ENCODE assay signal across 15 cellular contexts in genomic region chr15:60704717-60705116, GRCh38.
A peak's percentile ranks its signal among the peaks of the same experiment; 100 is the strongest.
DNase-seq lines count a peak whose midpoint lies in the region; ATAC-seq and TF ChIP-seq lines count a peak whose summit lies in the region.
"Had no signal": no experiment of that assay in that cellular context is flagged by ENCODE, and none has a peak within 500 bp of the region (broad histone marks: within the 10 kb centered on the region; RNA-seq: fewer than 3 reads in every experiment).

No MANE protein-coding gene starts in this region.

- no peak overlapping the region for H2AK9ac ChIP-seq in IMR-90 (replicated peaks; ENCODE audit: low read depth, low read length, poor library complexity)

- no peak overlapping the region for H3K4me2 ChIP-seq in IMR-90 (ENCODE audit: low read depth, low read length)
- H3K4me2 ChIP-seq: PC-9 had no signal

- peaks cover 46% of the 10 kb centered on the region for H3K4me1 Mint-ChIP-seq in activated naive CD4-positive, alpha-beta T cell treated with anti-CD3 and anti-CD28 coated beads for 36 hours (ENCODE audit: low read depth)
- H3K4me1 Mint-ChIP-seq in activated CD4-positive, alpha-beta memory T cell treated with anti-CD3 and anti-CD28 coated beads, Interleukin-2, amount 10 ng/mL, durations not matched to agents 7 days and 5 days = peaks cover 58% of the 10 kb centered on the region
- peaks cover 19 to 20% of the 10 kb centered on the region in 2 donors for H3K4me1 Mint-ChIP-seq in effector memory CD8-positive, alpha-beta T cell (ENCODE audit: low read depth in 2 of 2)
- H3K4me1 Mint-ChIP-seq: B cell had no signal

- H2BK120ac ChIP-seq in IMR-90 (ENCODE audit: low read depth, low read length) = no peak overlapping the region

- peaks cover 10% of the 10 kb centered on the region for H3K9me1 ChIP-seq in IMR-90 (ENCODE audit: insufficient read depth, low read length)

- H2BK15ac ChIP-seq in IMR-90 (ENCODE audit: low read depth, low read length) = no peak overlapping the region

- no peak overlapping the region for H4K5ac ChIP-seq in IMR-90 (ENCODE audit: low read depth, low read length)

- no peaks in the 10 kb centered on the region for H3K9me3 Mint-ChIP-seq in activated naive CD4-positive, alpha-beta T cell treated with anti-CD3 and anti-CD28 coated beads for 36 hours
- no peaks in the 10 kb centered on the region for H3K9me3 Mint-ChIP-seq in activated CD4-positive, alpha-beta memory T cell treated with anti-CD3 and anti-CD28 coated beads, Interleukin-2, amount 10 ng/mL, durations not matched to agents 7 days and 5 days
- peaks cover 0 to 6% of the 10 kb centered on the region in 2 donors for H3K9me3 Mint-ChIP-seq in effector memory CD8-positive, alpha-beta T cell

- TF ChIP-seq RAD21 in IMR-90 (IDR thresholded peaks at IDR 0.05; ENCODE audit: low read length) = no peak

- no peaks in the 10 kb centered on the region for H3K27me3 ChIP-seq in IMR-90 (ENCODE audit: control insufficient read depth, insufficient read depth, low read length)

- no peak overlapping the region for H2BK20ac ChIP-seq in IMR-90 (ENCODE audit: low read depth, low read length)

- WGBS in IMR-90 (ENCODE audit: extremely low coverage in 2 of 2, insufficient read length in 1 of 2), 2 experiments = no CpG with 5 or more reads among the region's 10 CpGs

- POLR2A ChIA-PET in IMR-90 (lab: Charles Lee; ENCODE audit: unreplicated experiment) = no interaction called here
- POLR2A ChIA-PET in activated CD4-positive, alpha-beta memory T cell treated with anti-CD3 and anti-CD28 coated beads, Interleukin-2, amount 10 ng/mL, durations not matched to agents 7 days and 5 days (lab: Charles Lee) = interaction anchor here (0.9 to 6.3 kb wide), 7 partner anchors 9 to 115 kb away, joined by 3 to 40 read pairs (median 6); no protein-coding TSS in a partner anchor

- DNase-seq in activated naive CD4-positive, alpha-beta T cell treated with anti-CD3 and anti-CD28 coated beads for 36 hours = no peak
- no peak for DNase-seq in activated naive CD4-positive, alpha-beta T cell (lab: John Stamatoyannopoulos, UW)
- DNase-seq in IMR-90 (no peak), iPS-NIHi11 (ENCODE audit: low spot score) (no peak), NCI-H510A treated with DMSO at 0.1 percent for 48 hours (lab: John Stamatoyannopoulos, UW) (no peak)
- no peak for DNase-seq in activated CD4-positive, alpha-beta memory T cell treated with anti-CD3 and anti-CD28 coated beads, Interleukin-2, amount 10 ng/mL, durations not matched to agents 7 days and 5 days
- DNase-seq in effector memory CD8-positive, alpha-beta T cell = no peak
- DNase-seq: CD4-positive, CD25-positive, alpha-beta regulatory T cell; DMS79 treated with DMSO at 0.1 percent for 48 hours; H9; NCI-H1092; NCI-H146; NCI-H524; PC-9 had no signal

- no peaks in the 10 kb centered on the region for H4K20me1 ChIP-seq in IMR-90 (ENCODE audit: insufficient read depth, low read length)

- no peak overlapping the region for H4K91ac ChIP-seq in IMR-90 (ENCODE audit: insufficient read depth, low read depth, low read length)

- CTCF ChIA-PET in activated naive CD4-positive, alpha-beta T cell treated with anti-CD3 and anti-CD28 coated beads for 36 hours (lab: Charles Lee) = interaction anchor here (1.0 to 1.2 kb wide), 2 partner anchors 91 to 94 kb away, joined by 3 to 4 read pairs; no protein-coding TSS in a partner anchor
- CTCF ChIA-PET in IMR-90 (lab: Yijun Ruan, JAX) = no interaction called here
- CTCF ChIA-PET in activated CD4-positive, alpha-beta memory T cell treated with anti-CD3 and anti-CD28 coated beads, Interleukin-2, amount 10 ng/mL, durations not matched to agents 7 days and 5 days (lab: Charles Lee) = interaction anchor here (0.9 to 1.3 kb wide), 3 partner anchors 14 to 83 kb away, joined by 3 to 4 read pairs (median 3); no protein-coding TSS in a partner anchor

- H3K56ac ChIP-seq in IMR-90 (ENCODE audit: extremely low read depth, insufficient read depth, low read length) = no peak overlapping the region

- peak overlapping the region; percentile 32 for H3K4me3 Mint-ChIP-seq in activated naive CD4-positive, alpha-beta T cell treated with anti-CD3 and anti-CD28 coated beads for 36 hours
- H3K4me3 Mint-ChIP-seq in activated CD4-positive, alpha-beta memory T cell treated with anti-CD3 and anti-CD28 coated beads, Interleukin-2, amount 10 ng/mL, durations not matched to agents 7 days and 5 days = peak overlapping the region; percentile 47
- peak overlapping the region; percentile 49 to 54 for H3K4me3 Mint-ChIP-seq in effector memory CD8-positive, alpha-beta T cell
- H3K4me3 Mint-ChIP-seq: B cell; CD4-positive, CD25-positive, alpha-beta regulatory T cell; H9 had no signal

- no peak overlapping the region for H2BK5ac ChIP-seq in IMR-90 (ENCODE audit: low read depth, low read length, poor library complexity, severe bottlenecking)

- H3K36me3 ChIP-seq in IMR-90 (ENCODE audit: control insufficient read depth, insufficient read depth, low read length) = no peaks in the 10 kb centered on the region

- peaks cover 1% of the 10 kb centered on the region for H3K36me3 Mint-ChIP-seq in activated naive CD4-positive, alpha-beta T cell treated with anti-CD3 and anti-CD28 coated beads for 36 hours (ENCODE audit: low read depth)
- no peaks in the 10 kb centered on the region for H3K36me3 Mint-ChIP-seq in activated CD4-positive, alpha-beta memory T cell treated with anti-CD3 and anti-CD28 coated beads, Interleukin-2, amount 10 ng/mL, durations not matched to agents 7 days and 5 days (ENCODE audit: low read depth)
- H3K36me3 Mint-ChIP-seq in effector memory CD8-positive, alpha-beta T cell (ENCODE audit: insufficient read depth) = no peaks in the 10 kb centered on the region
- H3K36me3 Mint-ChIP-seq: CD4-positive, CD25-positive, alpha-beta regulatory T cell had no signal

- no peak overlapping the region for H3K9ac ChIP-seq in IMR-90 (ENCODE audit: low read depth, low read length)

- no peak overlapping the region for H3K4me3 ChIP-seq in IMR-90 (ENCODE audit: insufficient read depth, low read depth, low read length)
- H3K4me3 ChIP-seq: PC-9 had no signal

- no peak overlapping the region for H3K23ac ChIP-seq in IMR-90 (ENCODE audit: low read depth, low read length)

- no TSS peak for BruUV-seq in IMR-90 (replicated peaks; lab: Mats Ljungman, UMichigan)

- H2AFZ ChIP-seq in IMR-90 (replicated peaks; ENCODE audit: low read length, poor library complexity) = no peak overlapping the region
- H2AFZ ChIP-seq: PC-9 had no signal

- H3K14ac ChIP-seq in IMR-90 (replicated peaks; ENCODE audit: low read depth, low read length) = no peak overlapping the region

- in situ Hi-C loops in IMR-90 (cut with MboI; ENCODE audit: low sequenced_read_pairs) = no loop called here

- no peak overlapping the region for H3K27ac ChIP-seq in IMR-90 (ENCODE audit: insufficient read depth, low read length)
- H3K27ac ChIP-seq: PC-9 had no signal

- no peak for TF ChIP-seq POLR2A in IMR-90 (IDR thresholded peaks at IDR 0.05; ENCODE audit: low read depth, low read length)

- intact Hi-C loops in activated naive CD4-positive, alpha-beta T cell treated with anti-CD3 and anti-CD28 coated beads for 36 hours (cut with micrococcal nuclease) = no loop called here
- intact Hi-C loops in IMR-90 (cut with micrococcal nuclease) = loop anchor here (5.0 kb wide), 1 partner anchor 348 kb away; no protein-coding TSS in a partner anchor

- no peak overlapping the region for H3K18ac ChIP-seq in IMR-90 (ENCODE audit: low read depth, low read length)

- no peak for ATAC-seq in IMR-90 (ENCODE audit: low read depth)
- ATAC-seq in effector memory CD8-positive, alpha-beta T cell (replicated peaks) = peak; percentile 24

- H3K4me1 ChIP-seq in IMR-90 (ENCODE audit: control insufficient read depth, insufficient read depth, low read length) = peaks cover 10% of the 10 kb centered on the region

- peak overlapping the region; percentile 13; the same call in 1 of the 2 replicates for H2AK5ac ChIP-seq in IMR-90 (ENCODE audit: low read depth, low read length)

- no peaks in the 10 kb centered on the region for H3K9me3 ChIP-seq in IMR-90 (ENCODE audit: control insufficient read depth, insufficient read depth, low read length)

- no peak overlapping the region for H4K8ac ChIP-seq in IMR-90 (ENCODE audit: low read depth in 2 of 2, low read length in 2 of 2)

- dilution Hi-C loops in IMR-90 (cut with HindIII; ENCODE audit: low sequenced_read_pairs, unreplicated experiment) = no loop called here

- no peak overlapping the region for H3K4ac ChIP-seq in IMR-90 (ENCODE audit: low read depth, low read length)

- no peaks in the 10 kb centered on the region for H3K79me1 ChIP-seq in IMR-90 (ENCODE audit: low read depth in 1 of 2, low read length in 2 of 2)

- no peaks in the 10 kb centered on the region for H3K27me3 Mint-ChIP-seq in activated naive CD4-positive, alpha-beta T cell treated with anti-CD3 and anti-CD28 coated beads for 36 hours (ENCODE audit: low read depth)
- H3K27me3 Mint-ChIP-seq in activated CD4-positive, alpha-beta memory T cell treated with anti-CD3 and anti-CD28 coated beads, Interleukin-2, amount 10 ng/mL, durations not matched to agents 7 days and 5 days = peaks cover 2% of the 10 kb centered on the region
- H3K27me3 Mint-ChIP-seq in effector memory CD8-positive, alpha-beta T cell = no peaks in the 10 kb centered on the region
- H3K27me3 Mint-ChIP-seq: CD4-positive, CD25-positive, alpha-beta regulatory T cell had no signal

- peak overlapping the region; percentile 20 for H3K27ac Mint-ChIP-seq in activated naive CD4-positive, alpha-beta T cell treated with anti-CD3 and anti-CD28 coated beads for 36 hours
- H3K27ac Mint-ChIP-seq in activated CD4-positive, alpha-beta memory T cell treated with anti-CD3 and anti-CD28 coated beads, Interleukin-2, amount 10 ng/mL, durations not matched to agents 7 days and 5 days = peak overlapping the region; percentile 67
- peak overlapping the region in 1 of 2 donors; percentile 81 for H3K27ac Mint-ChIP-seq in effector memory CD8-positive, alpha-beta T cell
- H3K27ac Mint-ChIP-seq: B cell, H9 had no signal

- no peak for TF ChIP-seq CTCF in IMR-90 (conservative IDR thresholded peaks at IDR 0.05; ENCODE audit: low read depth, low read length)

TF ChIP-seq in IMR-90, 13 proteins besides CTCF, POLR2A, EP300 and RAD21 (continues in another document):
- TF ChIP-seq CHD1 (IDR thresholded peaks at IDR 0.05; ENCODE audit: low read depth, low read length) (no peak), MAZ (IDR thresholded peaks at IDR 0.05; ENCODE audit: borderline replicate concordance, low read depth, low read length) (no peak), NFE2L2 (IDR thresholded peaks at IDR 0.05; ENCODE audit: low read depth, low read length) (no peak), USF2 (IDR thresholded peaks at IDR 0.05; ENCODE audit: low read depth, low read length) (no peak), MAFK (IDR thresholded peaks at IDR 0.05; ENCODE audit: low read depth, low read length) (no peak), BHLHE40 (IDR thresholded peaks at IDR 0.05; ENCODE audit: low read depth, low read length) (no peak)
